In genomic region chr2:130336877-130337734, GRCh38 we compare ENCODE assay signal across 9 cellular contexts. TPM values are rescaled to one million over a fixed set of nuclear protein-coding genes. Genes with fewer than 3 reads are reported as not detected.
DNase-seq lines count a peak whose midpoint lies in the region; ATAC-seq, FAIRE-seq and TF ChIP-seq lines count a peak whose summit lies in the region.
"Had no signal": no experiment of that assay in that cellular context is flagged by ENCODE, and none has a peak within 500 bp of the region (broad histone marks: within the 10 kb centered on the region; RNA-seq: fewer than 3 reads in every experiment).

No MANE protein-coding gene starts in this region.

- H3K27ac ChIP-seq in CD4-positive, alpha-beta T cell (ENCODE audit: low read depth, low read length) = no peak overlapping the region
- H3K27ac ChIP-seq in left ventricle myocardium inferior (replicated peaks) = peak overlapping the region; percentile 79
- H3K27ac ChIP-seq: HL-60 had no signal

- peak overlapping the region; percentile 61 for H3K4me3 ChIP-seq in left ventricle myocardium inferior

- no peaks in the 10 kb centered on the region for H3K27me3 ChIP-seq in CD4-positive, alpha-beta T cell (ENCODE audit: control insufficient read depth, insufficient read depth, low read length)
- H3K27me3 ChIP-seq in left ventricle myocardium inferior (ENCODE audit: low read depth) = peaks cover 3% of the 10 kb centered on the region

- H3K27me3 Mint-ChIP-seq in CD4-positive, alpha-beta T cell = peaks cover 7% of the 10 kb centered on the region
- H3K27me3 Mint-ChIP-seq in progenitor cell of endocrine pancreas = peaks cover 20% of the 10 kb centered on the region

- H3K36me3 ChIP-seq in left ventricle myocardium inferior = peaks cover 25% of the 10 kb centered on the region

- DNase-seq in CD4-positive, alpha-beta T cell = peak in 8 of 10 experiments; percentile 22 to 59 (median 37)
- DNase-seq in HTR-8/SVneo (ENCODE audit: insufficient read length, low spot score) = peak; percentile 90
- peak; percentile 73 to 75 for DNase-seq in SHP77 (lab: John Stamatoyannopoulos, UW)
- peak; percentile 11 to 89 (median 58) for DNase-seq in anterior cingulate cortex (lab: John Stamatoyannopoulos, UW)
- DNase-seq in left ventricle myocardium inferior = peak; percentile 70
- DNase-seq in progenitor cell of endocrine pancreas (ENCODE audit: low spot score, unreplicated experiment) = peak; percentile 91
- DNase-seq in H4 (ENCODE audit: low spot score) = no peak
- no peak for DNase-seq in NCI-H446 treated with DMSO at 0.1 percent for 48 hours (lab: John Stamatoyannopoulos, UW)

- ATAC-seq in CD4-positive, alpha-beta T cell (ENCODE audit: poor library complexity) = peak; percentile 31

- no peaks in the 10 kb centered on the region for H3K9me3 ChIP-seq in CD4-positive, alpha-beta T cell (ENCODE audit: control insufficient read depth, low read length)
- peaks cover 4% of the 10 kb centered on the region for H3K9me3 ChIP-seq in left ventricle myocardium inferior (replicated peaks)

- H3K9me3 Mint-ChIP-seq in CD4-positive, alpha-beta T cell = no peaks in the 10 kb centered on the region
- no peaks in the 10 kb centered on the region for H3K9me3 Mint-ChIP-seq in progenitor cell of endocrine pancreas (ENCODE audit: low read depth)

- CTCF ChIA-PET in CD4-positive, alpha-beta T cell (lab: Charles Lee) = no interaction called here

- H3K36me3 Mint-ChIP-seq in CD4-positive, alpha-beta T cell (ENCODE audit: low read depth) = peaks cover 51% of the 10 kb centered on the region
- H3K36me3 Mint-ChIP-seq in progenitor cell of endocrine pancreas (ENCODE audit: insufficient read depth) = peaks cover 17% of the 10 kb centered on the region

- POLR2A ChIA-PET in CD4-positive, alpha-beta T cell (lab: Charles Lee) = interaction anchor here (0.5 to 1.0 kb wide), 2 partner anchors 144 to 156 kb away, joined by 5 read pairs; partner anchors contain the start of gene SMPD4

- peaks cover 30% of the 10 kb centered on the region for H3K4me1 ChIP-seq in left ventricle myocardium inferior

- H3K27ac Mint-ChIP-seq in CD4-positive, alpha-beta T cell = peak overlapping the region; percentile 92
- peak overlapping the region; percentile 100 for H3K27ac Mint-ChIP-seq in progenitor cell of endocrine pancreas

- TF ChIP-seq CTCF in CD4-positive, alpha-beta T cell (IDR thresholded peaks at IDR 0.05) = no peak
- no peak for TF ChIP-seq CTCF in left ventricle myocardium inferior (IDR thresholded peaks at IDR 0.05; ENCODE audit: borderline replicate concordance)
- TF ChIP-seq CTCF in progenitor cell of endocrine pancreas (IDR thresholded peaks at IDR 0.05; ENCODE audit: unreplicated experiment) = no peak

- intact Hi-C loops in CD4-positive, alpha-beta T cell (cut with DNase I, micrococcal nuclease) = no loop called here
- intact Hi-C loops in left ventricle myocardium inferior (cut with micrococcal nuclease) = no loop called here

- H3K4me1 Mint-ChIP-seq in CD4-positive, alpha-beta T cell (ENCODE audit: low read depth) = peaks cover 38% of the 10 kb centered on the region
- peaks cover 16% of the 10 kb centered on the region for H3K4me1 Mint-ChIP-seq in progenitor cell of endocrine pancreas (ENCODE audit: low read depth)

- FAIRE-seq in HTR-8/SVneo (lab: Jason Lieb, UNC) = no peak

- H3K4me3 Mint-ChIP-seq in CD4-positive, alpha-beta T cell = peak overlapping the region; percentile 86
- peak overlapping the region; percentile 81 for H3K4me3 Mint-ChIP-seq in progenitor cell of endocrine pancreas (ENCODE audit: low read depth)

RNA-seq across cellular contexts. Expression of gene IMP4, which starts 5.6 kb away (rescaled TPM):
- 10 to 100 TPM; 81.7 to 88.1 TPM for total RNA-seq in CD4-positive, alpha-beta T cell
- total RNA-seq in left ventricle myocardium inferior (57.2 TPM), progenitor cell of endocrine pancreas (43.0 and 44.8 TPM in 2 replicates)
- 110 and 112 TPM in 2 replicates for total RNA-seq in H4 (2014; rRNA removed; shearing (Covaris generic))

RNA-seq across cellular contexts. Expression of gene PTPN18, which starts 18.8 kb away (rescaled TPM):
- 10 to 100 TPM; 27.6 to 27.8 TPM for total RNA-seq in CD4-positive, alpha-beta T cell
- total RNA-seq in left ventricle myocardium inferior (13.9 TPM), progenitor cell of endocrine pancreas (47.5 and 50.0 TPM in 2 replicates)
- total RNA-seq in H4 (2014; rRNA removed; shearing (Covaris generic)) = 14.1 and 15.7 TPM in 2 replicates

Comparison
In these comparisons a context has a peak if more than half of its experiments do, and no peak if none do; other contexts are left out.
1. DNase-seq: peak in CD4-positive, alpha-beta T cell (8 of 10), HTR-8/SVneo (single experiment), SHP77 (2 of 2), anterior cingulate cortex (58 of 58), left ventricle myocardium inferior (single experiment) and progenitor cell of endocrine pancreas (single experiment); none in H4 (single experiment) and NCI-H446 treated with DMSO at 0.1 percent for 48 hours (single experiment).